In genomic region chr19:44542671-44543070, GRCh38 we compare ENCODE assay signal across 39 cellular contexts. TPM values are rescaled to one million over a fixed set of nuclear protein-coding genes. Genes with fewer than 3 reads are reported as not detected.
"Had no signal": no experiment of that assay in that cellular context is flagged by ENCODE, and none has a peak within 500 bp of the region (broad histone marks: within the 10 kb centered on the region; RNA-seq: fewer than 3 reads in every experiment).

No MANE protein-coding gene starts in this region.

- DNase-seq: Karpas-422, Kasumi-1, KBM-7, KG1, MG63, MM.1S, MV-4-11, NCI-H1048, NCI-H1092, NCI-H1092 treated with DMSO at 0.1 percent for 48 hours, NCI-H1105, NCI-H1105 treated with DMSO at 0.1 percent for 48 hours, NCI-H1417, NCI-H1417 treated with DMSO at 0.1 percent for 48 hours, NCI-H1436, NCI-H1436 treated with DMSO at 0.1 percent for 48 hours, NCI-H146, NCI-H1694, NCI-H1694 treated with DMSO at 0.1 percent for 48 hours, NCI-H187, NCI-H187 treated with DMSO at 0.1 percent for 48 hours, NCI-H1930, NCI-H2029, NCI-H2029 treated with DMSO at 0.1 percent for 48 hours, NCI-H2081, NCI-H2081 treated with DMSO at 0.1 percent for 48 hours, NCI-H2107, NCI-H2171, NCI-H2171 treated with DMSO at 0.1 percent for 48 hours, NCI-H2227 treated with DMSO at 0.1 percent for 48 hours, NCI-H226, NCI-H345, NCI-H446, NCI-H446 treated with DMSO at 0.1 percent for 48 hours had no signal

- H3K27ac ChIP-seq: KMS-11 had no signal

- H3K9ac ChIP-seq: KMS-11 had no signal

- H3K9me3 ChIP-seq: MG63 had no signal

- H3K36me3 ChIP-seq: MG63 had no signal

- H3K4me3 ChIP-seq: MG63 had no signal

RNA-seq across cellular contexts. Expression of gene CEACAM20, which starts 13.2 kb away (rescaled TPM):
- total RNA-seq: LHCN-M2, M059J, MCF 10A, NCI-H460 had no signal
